1 cellular context compared by ENCODE assay signal in the genomic region with DNA sequence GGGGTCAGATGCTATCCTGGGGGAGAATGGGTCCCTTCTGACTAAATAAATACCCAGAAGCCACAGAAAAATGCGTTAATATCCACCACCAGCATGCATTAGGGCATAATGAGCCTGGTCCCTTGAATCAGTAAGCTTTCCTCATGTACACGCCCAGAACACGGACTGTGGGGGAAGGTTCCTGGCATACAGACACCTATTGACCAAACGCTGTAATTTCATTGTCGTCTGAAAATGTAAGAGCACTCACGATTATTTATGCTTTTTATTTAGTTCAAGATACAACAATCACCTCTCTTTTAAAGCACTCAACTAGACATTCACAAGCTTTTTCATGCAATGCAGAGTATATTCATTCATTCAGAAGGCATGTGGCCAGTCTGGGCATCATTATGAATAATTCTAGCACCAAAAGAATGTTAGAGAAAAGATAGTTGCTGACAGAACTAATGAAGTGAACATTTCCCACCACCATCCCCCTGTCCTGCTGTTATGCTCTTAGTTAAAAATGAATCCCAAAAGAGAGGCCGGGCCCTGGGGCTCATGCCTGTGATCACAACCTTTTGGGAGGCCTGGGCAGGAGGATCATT.
TF ChIP-seq lines count a peak whose summit lies in the region.

No MANE protein-coding gene starts in this region.

TF ChIP-seq in GM23338, 12 proteins besides CTCF, POLR2A, EP300 and RAD21:
- TF ChIP-seq, protein P1, sequence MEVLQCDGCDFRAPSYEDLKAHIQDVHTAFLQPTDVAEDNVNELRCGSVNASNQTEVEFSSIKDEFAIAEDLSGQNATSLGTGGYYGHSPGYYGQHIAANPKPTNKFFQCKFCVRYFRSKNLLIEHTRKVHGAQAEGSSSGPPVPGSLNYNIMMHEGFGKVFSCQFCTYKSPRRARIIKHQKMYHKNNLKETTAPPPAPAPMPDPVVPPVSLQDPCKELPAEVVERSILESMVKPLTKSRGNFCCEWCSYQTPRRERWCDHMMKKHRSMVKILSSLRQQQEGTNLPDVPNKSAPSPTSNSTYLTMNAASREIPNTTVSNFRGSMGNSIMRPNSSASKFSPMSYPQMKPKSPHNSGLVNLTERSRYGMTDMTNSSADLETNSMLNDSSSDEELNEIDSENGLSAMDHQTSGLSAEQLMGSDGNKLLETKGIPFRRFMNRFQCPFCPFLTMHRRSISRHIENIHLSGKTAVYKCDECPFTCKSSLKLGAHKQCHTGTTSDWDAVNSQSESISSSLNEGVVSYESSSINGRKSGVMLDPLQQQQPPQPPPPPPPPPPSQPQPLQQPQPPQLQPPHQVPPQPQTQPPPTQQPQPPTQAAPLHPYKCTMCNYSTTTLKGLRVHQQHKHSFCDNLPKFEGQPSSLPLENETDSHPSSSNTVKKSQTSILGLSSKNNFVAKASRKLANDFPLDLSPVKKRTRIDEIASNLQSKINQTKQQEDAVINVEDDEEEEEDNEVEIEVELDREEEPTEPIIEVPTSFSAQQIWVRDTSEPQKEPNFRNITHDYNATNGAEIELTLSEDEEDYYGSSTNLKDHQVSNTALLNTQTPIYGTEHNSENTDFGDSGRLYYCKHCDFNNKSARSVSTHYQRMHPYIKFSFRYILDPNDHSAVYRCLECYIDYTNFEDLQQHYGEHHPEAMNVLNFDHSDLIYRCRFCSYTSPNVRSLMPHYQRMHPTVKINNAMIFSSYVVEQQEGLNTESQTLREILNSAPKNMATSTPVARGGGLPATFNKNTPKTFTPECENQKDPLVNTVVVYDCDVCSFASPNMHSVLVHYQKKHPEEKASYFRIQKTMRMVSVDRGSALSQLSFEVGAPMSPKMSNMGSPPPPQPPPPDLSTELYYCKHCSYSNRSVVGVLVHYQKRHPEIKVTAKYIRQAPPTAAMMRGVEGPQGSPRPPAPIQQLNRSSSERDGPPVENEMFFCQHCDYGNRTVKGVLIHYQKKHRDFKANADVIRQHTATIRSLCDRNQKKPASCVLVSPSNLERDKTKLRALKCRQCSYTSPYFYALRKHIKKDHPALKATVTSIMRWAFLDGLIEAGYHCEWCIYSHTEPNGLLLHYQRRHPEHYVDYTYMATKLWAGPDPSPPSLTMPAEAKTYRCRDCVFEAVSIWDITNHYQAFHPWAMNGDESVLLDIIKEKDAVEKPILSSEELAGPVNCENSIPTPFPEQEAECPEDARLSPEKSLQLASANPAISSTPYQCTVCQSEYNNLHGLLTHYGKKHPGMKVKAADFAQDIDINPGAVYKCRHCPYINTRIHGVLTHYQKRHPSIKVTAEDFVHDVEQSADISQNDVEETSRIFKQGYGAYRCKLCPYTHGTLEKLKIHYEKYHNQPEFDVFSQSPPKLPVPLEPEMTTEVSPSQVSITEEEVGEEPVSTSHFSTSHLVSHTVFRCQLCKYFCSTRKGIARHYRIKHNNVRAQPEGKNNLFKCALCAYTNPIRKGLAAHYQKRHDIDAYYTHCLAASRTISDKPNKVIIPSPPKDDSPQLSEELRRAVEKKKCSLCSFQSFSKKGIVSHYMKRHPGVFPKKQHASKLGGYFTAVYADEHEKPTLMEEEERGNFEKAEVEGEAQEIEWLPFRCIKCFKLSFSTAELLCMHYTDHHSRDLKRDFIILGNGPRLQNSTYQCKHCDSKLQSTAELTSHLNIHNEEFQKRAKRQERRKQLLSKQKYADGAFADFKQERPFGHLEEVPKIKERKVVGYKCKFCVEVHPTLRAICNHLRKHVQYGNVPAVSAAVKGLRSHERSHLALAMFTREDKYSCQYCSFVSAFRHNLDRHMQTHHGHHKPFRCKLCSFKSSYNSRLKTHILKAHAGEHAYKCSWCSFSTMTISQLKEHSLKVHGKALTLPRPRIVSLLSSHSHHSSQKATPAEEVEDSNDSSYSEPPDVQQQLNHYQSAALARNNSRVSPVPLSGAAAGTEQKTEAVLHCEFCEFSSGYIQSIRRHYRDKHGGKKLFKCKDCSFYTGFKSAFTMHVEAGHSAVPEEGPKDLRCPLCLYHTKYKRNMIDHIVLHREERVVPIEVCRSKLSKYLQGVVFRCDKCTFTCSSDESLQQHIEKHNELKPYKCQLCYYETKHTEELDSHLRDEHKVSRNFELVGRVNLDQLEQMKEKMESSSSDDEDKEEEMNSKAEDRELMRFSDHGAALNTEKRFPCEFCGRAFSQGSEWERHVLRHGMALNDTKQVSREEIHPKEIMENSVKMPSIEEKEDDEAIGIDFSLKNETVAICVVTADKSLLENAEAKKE (CRISPR knock-in tag; IDR thresholded peaks at IDR 0.05): no peak
- TF ChIP-seq POLR2AphosphoS5 (IDR thresholded peaks at IDR 0.05; ENCODE audit: low read depth): no peak
- no peak for TF ChIP-seq ZNF331 (CRISPR knock-in tag; IDR thresholded peaks at IDR 0.05; ENCODE audit: low read depth)
